ENCODE assay signal across 1 cellular context in genomic region chr6:149334682-149335160, GRCh38.
TF ChIP-seq lines count a peak whose summit lies in the region.

No MANE protein-coding gene starts in this region.

TF ChIP-seq in HCT116, 20 proteins besides CTCF, POLR2A, EP300 and RAD21 (continued from another document):
- TF ChIP-seq FOSL1 (IDR thresholded peaks at IDR 0.05; ENCODE audit: low read depth) (peak; percentile 48; the same call in 1 of the 2 replicates), REST (IDR thresholded peaks at IDR 0.05; ENCODE audit: low read depth) (no peak), ELF1 (IDR thresholded peaks at IDR 0.05; ENCODE audit: borderline replicate concordance, low read depth) (no peak), CBX3 (IDR thresholded peaks at IDR 0.05; ENCODE audit: low read depth) (0 out of 2 replicates have a peak, but pooled peaks have one; percentile 36), EZH2phosphoT487 (IDR thresholded peaks at IDR 0.05; ENCODE audit: borderline replicate concordance) (no peak), SP1 (IDR thresholded peaks at IDR 0.05; ENCODE audit: low read depth) (peak; percentile 54)
